ENCODE assay signal across 10 cellular contexts in the genomic region with DNA sequence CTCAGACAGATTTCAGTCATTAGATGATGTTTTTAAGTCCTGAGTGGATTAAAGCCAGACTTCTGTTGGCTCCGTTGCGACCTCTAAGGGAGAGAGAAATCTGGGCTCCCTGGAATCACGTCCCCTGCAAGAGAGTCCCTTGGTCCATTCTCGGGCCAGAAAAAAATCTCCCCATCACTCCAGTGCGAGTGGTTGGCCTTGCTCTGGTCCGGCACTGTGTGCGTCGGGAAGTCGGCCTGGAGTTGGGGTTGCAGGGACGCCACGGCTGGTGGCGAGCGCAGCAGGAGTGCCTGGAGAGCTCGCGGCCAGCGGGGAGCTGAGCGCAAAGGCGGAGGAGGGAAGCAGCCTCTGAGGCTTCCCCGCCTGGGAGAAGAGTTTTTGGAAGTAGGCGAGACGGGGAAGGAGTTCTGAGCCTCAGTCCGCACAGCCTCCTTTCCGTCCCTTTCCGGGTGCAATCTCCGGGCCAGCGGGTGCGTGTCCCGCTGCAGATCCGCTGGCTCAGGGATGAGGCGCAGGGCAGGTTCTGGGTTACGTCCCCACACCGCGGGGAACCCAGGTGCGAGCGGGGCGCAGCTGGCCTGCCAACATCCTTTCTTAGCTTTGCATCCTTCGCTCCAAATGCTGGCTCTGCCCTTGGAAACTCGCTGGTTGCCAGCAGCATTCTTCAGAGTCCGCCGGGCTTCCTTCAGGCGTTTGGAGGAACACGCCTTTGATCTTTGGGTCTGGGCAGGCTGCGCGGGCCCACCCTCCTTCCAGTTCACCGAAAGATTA. TPM values are rescaled to one million over a fixed set of nuclear protein-coding genes. Genes with fewer than 3 reads are reported as not detected.
A peak's percentile ranks its signal among the peaks of the same experiment; 100 is the strongest.
DNase-seq lines count a peak whose midpoint lies in the region; ATAC-seq and TF ChIP-seq lines count a peak whose summit lies in the region.
"Had no signal": no experiment of that assay in that cellular context is flagged by ENCODE, and none has a peak within 500 bp of the region (broad histone marks: within the 10 kb centered on the region; RNA-seq: fewer than 3 reads in every experiment).

No MANE protein-coding gene starts in this region.

- H3K27me3 ChIP-seq in ACC112 (ENCODE audit: insufficient read depth, low read length) (peaks cover 61% of the 10 kb centered on the region), neural progenitor cell (peaks cover 88% of the 10 kb centered on the region)

- peak overlapping the region; percentile 78 for H3K4me3 Mint-ChIP-seq in neural progenitor cell
- H3K4me3 Mint-ChIP-seq: activated naive CD8-positive, alpha-beta T cell treated with anti-CD3 and anti-CD28 coated beads, Interleukin-2, amount 50 U/mL, for 24 hours had no signal

- H3K79me2 ChIP-seq in ACC112 (ENCODE audit: control insufficient read depth, insufficient read depth, low read length, unreplicated experiment) (no peaks in the 10 kb centered on the region), neural progenitor cell (ENCODE audit: low read depth) (no peaks in the 10 kb centered on the region)

- H3K9me3 ChIP-seq in neural progenitor cell (ENCODE audit: low read depth), result no peaks in the 10 kb centered on the region

- no peak for TF ChIP-seq CTCF in neural progenitor cell (IDR thresholded peaks at IDR 0.05)

- peak; percentile 25 for DNase-seq in NCI-H69 (lab: John Stamatoyannopoulos, UW)
- peak; percentile 70 for DNase-seq in Right ventricle myocardium superior
- DNase-seq in neural progenitor cell (ENCODE audit: low spot score), result peak; percentile 63
- no peak for DNase-seq in caudate nucleus (lab: John Stamatoyannopoulos, UW)
- DNase-seq: activated naive CD8-positive, alpha-beta T cell treated with anti-CD3 and anti-CD28 coated beads, Interleukin-2, amount 50 U/mL, for 24 hours; NCI-H1092 treated with DMSO at 0.1 percent for 48 hours had no signal

- no peak overlapping the region for H2AFZ ChIP-seq in ACC112 (ENCODE audit: low read length, unreplicated experiment)
- peak overlapping the region; percentile 38 for H2AFZ ChIP-seq in neural progenitor cell (replicated peaks)

- no peak overlapping the region for H3K27ac Mint-ChIP-seq in neural progenitor cell
- H3K27ac Mint-ChIP-seq: activated naive CD8-positive, alpha-beta T cell treated with anti-CD3 and anti-CD28 coated beads, Interleukin-2, amount 50 U/mL, for 24 hours had no signal

- no peaks in the 10 kb centered on the region for H3K9me3 Mint-ChIP-seq in neural progenitor cell
- H3K9me3 Mint-ChIP-seq: activated naive CD8-positive, alpha-beta T cell treated with anti-CD3 and anti-CD28 coated beads, Interleukin-2, amount 50 U/mL, for 24 hours had no signal

- TF ChIP-seq POLR2A in GM18505 (IDR thresholded peaks at IDR 0.05; ENCODE audit: borderline replicate concordance, extremely low read depth, insufficient read depth, insufficient read length), result no peak

- no peak overlapping the region for H3K9ac ChIP-seq in neural progenitor cell

- intact Hi-C loops in Right ventricle myocardium superior (cut with DNase I), result no loop called here

- peak overlapping the region; percentile 88 for H3K4me2 ChIP-seq in neural progenitor cell

- peaks cover 53% of the 10 kb centered on the region for H4K20me1 ChIP-seq in neural progenitor cell (ENCODE audit: low read depth)

- H3K36me3 ChIP-seq in ACC112 (ENCODE audit: insufficient read depth, low read length), result no peaks in the 10 kb centered on the region
- no peaks in the 10 kb centered on the region for H3K36me3 ChIP-seq in neural progenitor cell

- no peaks in the 10 kb centered on the region for H3K4me1 ChIP-seq in ACC112 (ENCODE audit: control insufficient read depth, insufficient read depth, low read length, unreplicated experiment)
- H3K4me1 ChIP-seq in neural progenitor cell, result peaks cover 18% of the 10 kb centered on the region

- H3K27ac ChIP-seq in ACC112 (ENCODE audit: low read depth, low read length), result no peak overlapping the region
- H3K27ac ChIP-seq in neural progenitor cell, result no peak overlapping the region
- H3K27ac ChIP-seq in caudate nucleus (ENCODE audit: low read depth, low read length), result no peak overlapping the region

- H3K4me3 ChIP-seq in ACC112 (ENCODE audit: low read depth, low read length) (peak overlapping the region; percentile 67), neural progenitor cell (peak overlapping the region; percentile 46)

- H3K4me1 Mint-ChIP-seq in neural progenitor cell, result peaks cover 26% of the 10 kb centered on the region

- peak; percentile 74 for ATAC-seq in Right ventricle myocardium superior (ENCODE audit: poor library complexity)
- no peak for ATAC-seq in GM18505 (IDR thresholded peaks at IDR 0.05; ENCODE audit: unreplicated experiment)
- ATAC-seq in HG03280 (IDR thresholded peaks at IDR 0.05; ENCODE audit: unreplicated experiment), result no peak
- no peak for ATAC-seq in GM18511 (IDR thresholded peaks at IDR 0.05; ENCODE audit: unreplicated experiment)
- ATAC-seq: activated naive CD8-positive, alpha-beta T cell treated with anti-CD3 and anti-CD28 coated beads, Interleukin-2, amount 50 U/mL, for 24 hours had no signal

- H3K36me3 Mint-ChIP-seq in neural progenitor cell, result no peaks in the 10 kb centered on the region

- H3F3A ChIP-seq in neural progenitor cell (ENCODE audit: low read depth), result peaks cover 31% of the 10 kb centered on the region

- peaks cover 76% of the 10 kb centered on the region for H3K27me3 Mint-ChIP-seq in neural progenitor cell (ENCODE audit: insufficient read depth, low read depth)

RNA-seq across cellular contexts. Expression of a gene that starts 6.8 kb away (rescaled TPM):
- total RNA-seq in Right ventricle myocardium superior (4.1 TPM), neural progenitor cell (ENCODE audit: low replicate concordance) (0.04 and 0.22 TPM in 2 replicates)

RNA-seq across cellular contexts. Expression of a gene that starts 57.3 kb away (rescaled TPM):
- 13.4 TPM for total RNA-seq in Right ventricle myocardium superior
- total RNA-seq in neural progenitor cell (ENCODE audit: low replicate concordance), result 85.8 and 125 TPM in 2 replicates

Comparison
In these comparisons a context has a peak if more than half of its experiments do, and no peak if none do; other contexts are left out.
1. DNase-seq: peak in NCI-H69 (single experiment), Right ventricle myocardium superior (single experiment) and neural progenitor cell (single experiment); none in caudate nucleus (0 of 61).